ENCODE assay signal across 8 cellular contexts in the genomic region with DNA sequence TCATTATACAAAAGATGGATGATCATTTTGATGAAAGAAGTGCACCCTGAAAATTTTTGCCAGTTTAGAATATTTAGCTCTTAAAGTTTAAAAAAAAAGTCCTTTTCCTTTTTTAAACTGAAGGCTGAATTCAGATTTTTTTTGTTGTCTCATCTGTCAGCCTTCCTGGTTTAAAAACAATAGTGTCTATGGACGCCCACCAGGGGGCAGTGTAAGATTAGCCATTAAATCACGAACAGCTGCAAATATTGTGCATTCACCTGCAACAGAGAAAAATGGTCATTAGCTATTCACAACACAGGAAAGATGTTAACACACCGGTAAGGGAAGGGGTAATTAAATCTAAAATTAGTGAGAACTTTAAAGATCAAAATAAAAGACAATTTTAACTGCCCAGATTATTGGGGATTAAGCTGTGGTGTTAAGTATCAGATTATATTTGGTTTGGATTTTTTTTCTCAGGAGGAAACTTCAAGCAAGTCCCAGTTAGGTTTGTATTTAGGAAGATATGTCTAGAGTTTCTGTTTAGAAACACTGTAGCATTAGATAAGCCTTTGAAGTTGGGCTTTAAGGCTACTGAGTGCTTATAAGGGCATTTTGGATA. TPM values are rescaled to one million over a fixed set of nuclear protein-coding genes. Genes with fewer than 3 reads are reported as not detected.
DNase-seq lines count a peak whose midpoint lies in the region; ATAC-seq and TF ChIP-seq lines count a peak whose summit lies in the region.

No MANE protein-coding gene starts in this region.

- H2BK5ac ChIP-seq in IMR-90 (ENCODE audit: low read depth, low read length, poor library complexity, severe bottlenecking) (no peak overlapping the region), neuronal stem cell (ENCODE audit: low read length) (no peak overlapping the region)

- ATAC-seq in IMR-90 (ENCODE audit: low read depth) = no peak
- no peak for ATAC-seq in GM18505 (IDR thresholded peaks at IDR 0.05; ENCODE audit: unreplicated experiment)

- H2BK12ac ChIP-seq in neuronal stem cell (ENCODE audit: low read length) = no peak overlapping the region

- POLR2A ChIA-PET in IMR-90 (lab: Charles Lee; ENCODE audit: unreplicated experiment) = interaction anchor here (0.5 kb wide), 1 partner anchor 1286 kb away, joined by 3 read pairs; no protein-coding TSS in a partner anchor

- H2BK15ac ChIP-seq in IMR-90 (ENCODE audit: low read depth, low read length) (no peak overlapping the region), neuronal stem cell (ENCODE audit: low read length) (no peak overlapping the region)

- peak; percentile 82 for TF ChIP-seq RAD21 in IMR-90 (IDR thresholded peaks at IDR 0.05; ENCODE audit: low read length)

- H3K36me3 ChIP-seq in IMR-90 (ENCODE audit: control insufficient read depth, insufficient read depth, low read length) = peaks cover 2% of the 10 kb centered on the region
- peaks cover 11% of the 10 kb centered on the region for H3K36me3 ChIP-seq in OCI-LY3 (replicated peaks; ENCODE audit: low read depth, low read length)
- H3K36me3 ChIP-seq in neuronal stem cell (replicated peaks in 1 of 2; ENCODE audit: control insufficient read depth in 2 of 2, insufficient read depth in 2 of 2, low read length in 2 of 2) = peaks cover 4 to 51% of the 10 kb centered on the region in 2 donors
- no peaks in the 10 kb centered on the region for H3K36me3 ChIP-seq in thyroid gland

- H3K9ac ChIP-seq in IMR-90 (ENCODE audit: low read depth, low read length) = no peak overlapping the region
- no peak overlapping the region for H3K9ac ChIP-seq in OCI-LY3 (ENCODE audit: low read length)
- H3K9ac ChIP-seq in neuronal stem cell (ENCODE audit: low read depth, low read length, poor library complexity) = no peak overlapping the region

- peak in 10 of 14 donors; percentile 1 to 49 (median 23) for DNase-seq in C1 segment of cervical spinal cord (lab: John Stamatoyannopoulos, UW)
- peak; percentile 65 for DNase-seq in IMR-90
- DNase-seq in activated T-cell treated with anti-CD3 and anti-CD28 coated beads for 4 hours = peak; percentile 65
- peak; percentile 21 for DNase-seq in fibroblast of gingiva (ENCODE audit: low read depth)
- DNase-seq in neuronal stem cell (ENCODE audit: low spot score) = peak; percentile 38
- peak; percentile 63 to 73 for DNase-seq in thyroid gland

- H2BK120ac ChIP-seq in IMR-90 (ENCODE audit: low read depth, low read length) (no peak overlapping the region), neuronal stem cell (ENCODE audit: low read depth, low read length) (no peak overlapping the region)

- no TSS peak for BruUV-seq in IMR-90 (replicated peaks; lab: Mats Ljungman, UMichigan)

- no peak overlapping the region for H3K56ac ChIP-seq in IMR-90 (ENCODE audit: extremely low read depth, insufficient read depth, low read length)

- TF ChIP-seq CTCF in IMR-90 (conservative IDR thresholded peaks at IDR 0.05; ENCODE audit: low read depth, low read length) = peak; percentile 79
- peak; percentile 78 for TF ChIP-seq CTCF in OCI-LY3 (IDR thresholded peaks at IDR 0.05; ENCODE audit: low read depth, low read length)
- TF ChIP-seq CTCF in thyroid gland (IDR thresholded peaks at IDR 0.05) = peak in 5 of 6 experiments; percentile 55 to 83 (median 68)

- H2AK5ac ChIP-seq in IMR-90 (ENCODE audit: low read depth, low read length) = no peak overlapping the region
- H2AK5ac ChIP-seq in neuronal stem cell (ENCODE audit: low read depth, low read length) = no peak overlapping the region

- no peak overlapping the region for H4K91ac ChIP-seq in IMR-90 (ENCODE audit: insufficient read depth, low read depth, low read length)
- H4K91ac ChIP-seq in neuronal stem cell (ENCODE audit: low read depth, low read length, poor library complexity) = no peak overlapping the region

- no peak for TF ChIP-seq POLR2A in IMR-90 (IDR thresholded peaks at IDR 0.05; ENCODE audit: low read depth, low read length)
- no peak for TF ChIP-seq POLR2A in thyroid gland (IDR thresholded peaks at IDR 0.05)
- TF ChIP-seq POLR2A in GM18505 (IDR thresholded peaks at IDR 0.05; ENCODE audit: borderline replicate concordance, extremely low read depth, insufficient read depth, insufficient read length) = no peak

- CTCF ChIA-PET in IMR-90 (lab: Yijun Ruan, JAX) = interaction anchor here (0.6 to 1.3 kb wide), 13 partner anchors 12 to 990 kb away, joined by 3 to 7 read pairs (median 4); no protein-coding TSS in a partner anchor

- no peak overlapping the region for H4K5ac ChIP-seq in IMR-90 (ENCODE audit: low read depth, low read length)

- no peak overlapping the region for H2BK20ac ChIP-seq in IMR-90 (ENCODE audit: low read depth, low read length)

- H3K4ac ChIP-seq in IMR-90 (ENCODE audit: low read depth, low read length) = no peak overlapping the region
- H3K4ac ChIP-seq in neuronal stem cell (ENCODE audit: low read length) = no peak overlapping the region

- no peak overlapping the region for H3K23ac ChIP-seq in IMR-90 (ENCODE audit: low read depth, low read length)
- no peak overlapping the region for H3K23ac ChIP-seq in neuronal stem cell (ENCODE audit: low read depth, low read length, poor library complexity)

- H2AFZ ChIP-seq in IMR-90 (replicated peaks; ENCODE audit: low read length, poor library complexity) (no peak overlapping the region), OCI-LY3 (ENCODE audit: low read depth, low read length) (no peak overlapping the region), neuronal stem cell (ENCODE audit: low read length) (no peak overlapping the region)

- in situ Hi-C loops in IMR-90 (cut with MboI; ENCODE audit: low sequenced_read_pairs) = loop anchor here (5.0 to 25.0 kb wide), 3 partner anchors 143 to 586 kb away; no protein-coding TSS in a partner anchor

- dilution Hi-C loops in IMR-90 (cut with HindIII; ENCODE audit: low sequenced_read_pairs, unreplicated experiment) = no loop called here

- H3K4me3 ChIP-seq in IMR-90 (ENCODE audit: insufficient read depth, low read depth, low read length) (no peak overlapping the region), OCI-LY3 (ENCODE audit: low read length) (no peak overlapping the region), neuronal stem cell (ENCODE audit: low read length in 2 of 2) (no peak overlapping the region), thyroid gland (replicated peaks in 1 of 3) (no peak overlapping the region)

- H3K18ac ChIP-seq in IMR-90 (ENCODE audit: low read depth, low read length) (no peak overlapping the region), neuronal stem cell (ENCODE audit: low read length) (no peak overlapping the region)

- H3K14ac ChIP-seq in IMR-90 (replicated peaks; ENCODE audit: low read depth, low read length) (no peak overlapping the region), neuronal stem cell (ENCODE audit: low read length) (no peak overlapping the region)

- 0 out of 4 replicates have a peak, but pooled peaks cover 0 to under 1% of the 10 kb centered on the region in 2 experiments for H3K79me1 ChIP-seq in IMR-90 (ENCODE audit: low read depth in 1 of 2, low read length in 2 of 2)
- H3K79me1 ChIP-seq in neuronal stem cell (ENCODE audit: low read depth, low read length) = no peaks in the 10 kb centered on the region

- intact Hi-C loops in IMR-90 (cut with micrococcal nuclease) (loop anchor here (1.0 to 5.0 kb wide), 4 partner anchors 143 to 601 kb away; no protein-coding TSS in a partner anchor), thyroid gland (cut with DNase I) (loop anchor here (10.0 kb wide), 2 partner anchors 143 to 463 kb away; no protein-coding TSS in a partner anchor)

- H3K27ac ChIP-seq in IMR-90 (ENCODE audit: insufficient read depth, low read length) = no peak overlapping the region
- no peak overlapping the region for H3K27ac ChIP-seq in OCI-LY3 (ENCODE audit: low read length)
- H3K27ac ChIP-seq in neuronal stem cell (replicated peaks; ENCODE audit: low read length) = no peak overlapping the region
- no peak overlapping the region for H3K27ac ChIP-seq in thyroid gland

- H2AK9ac ChIP-seq in IMR-90 (replicated peaks; ENCODE audit: low read depth, low read length, poor library complexity) = no peak overlapping the region

- H3K9me3 ChIP-seq in IMR-90 (ENCODE audit: control insufficient read depth, insufficient read depth, low read length) (no peaks in the 10 kb centered on the region), OCI-LY3 (ENCODE audit: insufficient read depth, low read length) (no peaks in the 10 kb centered on the region), neuronal stem cell (replicated peaks in 1 of 2; ENCODE audit: control insufficient read depth in 2 of 2, insufficient read depth in 1 of 2, low read depth in 1 of 2, low read length in 2 of 2) (no peaks in the 10 kb centered on the region), thyroid gland (no peaks in the 10 kb centered on the region)

- no CpG with 5 or more reads among the region's 3 CpGs for WGBS in IMR-90 (ENCODE audit: extremely low coverage in 2 of 2, insufficient read length in 1 of 2), 2 experiments
- WGBS in neuronal stem cell (ENCODE audit: extremely low coverage in 2 of 2, insufficient read length in 2 of 2, insufficient replicate concordance in 1 of 2), 2 donors = no CpG with 5 or more reads among the region's 3 CpGs
- WGBS in thyroid gland, 2 donors = 0 to 1% methylated on average over 3 of the region's 3 CpGs

- peaks cover 6% of the 10 kb centered on the region for H3K79me2 ChIP-seq in OCI-LY3 (ENCODE audit: low read length)

- no peaks in the 10 kb centered on the region for H4K20me1 ChIP-seq in IMR-90 (ENCODE audit: insufficient read depth, low read length)
- H4K20me1 ChIP-seq in OCI-LY3 (ENCODE audit: insufficient read depth, low read length) = no peaks in the 10 kb centered on the region

- H3K9me1 ChIP-seq in IMR-90 (ENCODE audit: insufficient read depth, low read length) = no peaks in the 10 kb centered on the region

- no peak overlapping the region for H4K8ac ChIP-seq in IMR-90 (ENCODE audit: low read depth in 2 of 2, low read length in 2 of 2)
- H4K8ac ChIP-seq in neuronal stem cell (ENCODE audit: low read depth, low read length) = no peak overlapping the region

- H3K4me2 ChIP-seq in IMR-90 (ENCODE audit: low read depth, low read length) (no peak overlapping the region), OCI-LY3 (ENCODE audit: low read length) (no peak overlapping the region), neuronal stem cell (ENCODE audit: insufficient read depth, low read length, poor library complexity, severe bottlenecking) (no peak overlapping the region)

- H3K27me3 ChIP-seq in IMR-90 (ENCODE audit: control insufficient read depth, insufficient read depth, low read length) (no peaks in the 10 kb centered on the region), OCI-LY3 (ENCODE audit: low read depth, low read length) (no peaks in the 10 kb centered on the region), neuronal stem cell (ENCODE audit: control insufficient read depth in 3 of 3, insufficient read depth in 3 of 3, low read depth in 1 of 3, low read length in 3 of 3) (no peaks in the 10 kb centered on the region), thyroid gland (no peaks in the 10 kb centered on the region)

- no peaks in the 10 kb centered on the region for H3K4me1 ChIP-seq in IMR-90 (ENCODE audit: control insufficient read depth, insufficient read depth, low read length)
- peaks cover 10% of the 10 kb centered on the region for H3K4me1 ChIP-seq in OCI-LY3 (ENCODE audit: low read length)
- H3K4me1 ChIP-seq in neuronal stem cell (ENCODE audit: control insufficient read depth in 2 of 2, insufficient read depth in 1 of 2, low read depth in 1 of 2, low read length in 2 of 2) = no peaks in the 10 kb centered on the region
- peaks cover 3 to 7% of the 10 kb centered on the region in 2 donors for H3K4me1 ChIP-seq in thyroid gland

RNA-seq across cellular contexts. Expression of a gene that starts 4.4 kb away (rescaled TPM):
- total RNA-seq in IMR-90 (2012; rRNA removed) (9.9 and 10.0 TPM in 2 replicates), thyroid gland (10 to 100 TPM; 29.7 to 49.1 (median 42.2) TPM)
- polyA plus RNA-seq in IMR-90 (2012; rRNA removed) = 6.7 and 7.0 TPM in 2 replicates
- 3.8 and 4.1 TPM in 2 replicates for polyA plus RNA-seq in IMR-90 (2012; cell fraction: cytosol; rRNA removed)
- 5.6 and 10.6 TPM in 2 replicates for polyA plus RNA-seq in IMR-90 (2012; cell fraction: nucleus; rRNA removed; ENCODE audit: low replicate concordance)
- 8.0 TPM for polyA plus RNA-seq in neuronal stem cell (2013, experiment 1 of 2)
- 8.3 TPM for polyA plus RNA-seq in neuronal stem cell (2013, experiment 2 of 2)

RNA-seq across cellular contexts. Expression of a gene that starts 28.5 kb away (rescaled TPM):
- total RNA-seq in IMR-90 (2012; rRNA removed) (not detected in 2 replicates), thyroid gland (not detected)
- polyA plus RNA-seq in IMR-90 (2012; rRNA removed) = not detected in 2 replicates
- not detected in 2 replicates for polyA plus RNA-seq in IMR-90 (2012; cell fraction: cytosol; rRNA removed)
- polyA plus RNA-seq in IMR-90 (2012; cell fraction: nucleus; rRNA removed; ENCODE audit: low replicate concordance) = not detected in 2 replicates
- not detected for polyA plus RNA-seq in neuronal stem cell (2013, experiment 1 of 2)
- not detected for polyA plus RNA-seq in neuronal stem cell (2013, experiment 2 of 2)
